Comparison of ENCODE assay signal across 8 cellular contexts in genomic region chr4:67393699-67394281, GRCh38.
DNase-seq lines count a peak whose midpoint lies in the region; ATAC-seq and TF ChIP-seq lines count a peak whose summit lies in the region.

No MANE protein-coding gene starts in this region.

- no peaks in the 10 kb centered on the region for H3K9me3 Mint-ChIP-seq in activated CD4-positive, alpha-beta T cell treated with anti-CD3 and anti-CD28 coated beads for 36 hours (ENCODE audit: low read depth)

- H3K27ac ChIP-seq in SU-DHL-6 (ENCODE audit: low read depth, low read length) (no peak overlapping the region), spleen (no peak overlapping the region)

- peak; percentile 37 for TF ChIP-seq CTCF in SU-DHL-6 (IDR thresholded peaks at IDR 0.05; ENCODE audit: insufficient read depth, low read length, poor library complexity, severe bottlenecking)
- TF ChIP-seq CTCF in spleen (IDR thresholded peaks at IDR 0.05 in 8 of 11, conservative IDR thresholded peaks at IDR 0.05 in 3 of 11) = peak in 9 of 11 experiments; percentile 41 to 75 (median 71)

- WGBS in spleen, 5 donors = 48 to 62% (median 58%) methylated on average over 3 of the region's 3 CpGs

- ATAC-seq in activated CD4-positive, alpha-beta T cell treated with anti-CD3 and anti-CD28 coated beads for 36 hours = no peak
- no peak for ATAC-seq in GM21381 (IDR thresholded peaks at IDR 0.05; ENCODE audit: unreplicated experiment)

- H3F3A ChIP-seq in SU-DHL-6 (ENCODE audit: insufficient read depth) = no peaks in the 10 kb centered on the region

- no peaks in the 10 kb centered on the region for H3K9me3 ChIP-seq in SU-DHL-6 (ENCODE audit: insufficient read depth, low read length)
- H3K9me3 ChIP-seq in spleen = no peaks in the 10 kb centered on the region

- no peaks in the 10 kb centered on the region for H3K4me1 Mint-ChIP-seq in activated CD4-positive, alpha-beta T cell treated with anti-CD3 and anti-CD28 coated beads for 36 hours

- H3K27ac Mint-ChIP-seq in activated CD4-positive, alpha-beta T cell treated with anti-CD3 and anti-CD28 coated beads for 36 hours = no peak overlapping the region

- H3K4me2 ChIP-seq in SU-DHL-6 (ENCODE audit: low read depth, low read length, poor library complexity, severe bottlenecking) = no peak overlapping the region

- CTCF ChIA-PET in activated CD4-positive, alpha-beta T cell treated with anti-CD3 and anti-CD28 coated beads for 36 hours (lab: Charles Lee) = interaction anchor here (0.7 to 1.8 kb wide), 13 partner anchors 9 to 306 kb away, joined by 3 to 5 read pairs (median 3); no protein-coding TSS in a partner anchor

- H3K4me3 Mint-ChIP-seq in activated CD4-positive, alpha-beta T cell treated with anti-CD3 and anti-CD28 coated beads for 36 hours = no peak overlapping the region

- no peak overlapping the region for H2AFZ ChIP-seq in SU-DHL-6 (ENCODE audit: low read depth, low read length, severe bottlenecking)

- no peak overlapping the region for H3K4me3 ChIP-seq in Jurkat, Clone E6-1 (ENCODE audit: low read length)
- H3K4me3 ChIP-seq in SU-DHL-6 (ENCODE audit: insufficient read depth, low read length, poor library complexity, severe bottlenecking) = no peak overlapping the region
- H3K4me3 ChIP-seq in spleen = no peak overlapping the region

- intact Hi-C loops in activated CD4-positive, alpha-beta T cell treated with anti-CD3 and anti-CD28 coated beads for 36 hours (cut with DNase I, micrococcal nuclease) = loop anchor here (1.0 to 5.0 kb wide), 2 partner anchors 305 to 306 kb away; no protein-coding TSS in a partner anchor
- intact Hi-C loops in spleen (cut with DNase I; ENCODE audit: low total_unique reads) (no loop called here), posterior vena cava (cut with DNase I) (no loop called here)

- peaks cover 5% of the 10 kb centered on the region for H3K27me3 Mint-ChIP-seq in activated CD4-positive, alpha-beta T cell treated with anti-CD3 and anti-CD28 coated beads for 36 hours

- no peaks in the 10 kb centered on the region for H3K79me2 ChIP-seq in SU-DHL-6 (ENCODE audit: insufficient read depth, low read length)

- H4K20me1 ChIP-seq in SU-DHL-6 (ENCODE audit: low read depth, low read length) = no peaks in the 10 kb centered on the region

- no peaks in the 10 kb centered on the region for H3K36me3 Mint-ChIP-seq in activated CD4-positive, alpha-beta T cell treated with anti-CD3 and anti-CD28 coated beads for 36 hours (ENCODE audit: low read depth)

- POLR2A ChIA-PET in activated CD4-positive, alpha-beta T cell treated with anti-CD3 and anti-CD28 coated beads for 36 hours (lab: Charles Lee) = no interaction called here

- TF ChIP-seq POLR2A in spleen (IDR thresholded peaks at IDR 0.05) = no peak

- no peak overlapping the region for H3K9ac ChIP-seq in SU-DHL-6 (ENCODE audit: low read length)

- no peaks in the 10 kb centered on the region for H3K36me3 ChIP-seq in SU-DHL-6 (ENCODE audit: low read length)
- no peaks in the 10 kb centered on the region for H3K36me3 ChIP-seq in spleen

- H3K27me3 ChIP-seq in SU-DHL-6 (ENCODE audit: low read length) = no peaks in the 10 kb centered on the region
- H3K27me3 ChIP-seq in spleen (replicated peaks in 1 of 7) = peaks cover 0 to 7% (median 0%) of the 10 kb centered on the region in 7 donors

- H3K9me2 ChIP-seq in SU-DHL-6 (replicated peaks; ENCODE audit: insufficient read depth, low read length) = no peaks in the 10 kb centered on the region

- peak; percentile 22 for DNase-seq in activated CD4-positive, alpha-beta T cell treated with anti-CD3 and anti-CD28 coated beads for 36 hours
- no peak for DNase-seq in activated CD4-positive, alpha-beta T cell treated with anti-CD3 and anti-CD28 coated beads, Interleukin-2, amount 50 U/mL, for 1 hour
- DNase-seq in Jurkat, Clone E6-1 (ENCODE audit: low read depth, low spot score) = peak; percentile 55
- DNase-seq in foreskin melanocyte = peak; percentile 32
- no peak for DNase-seq in spleen
- DNase-seq in posterior vena cava (ENCODE audit: low spot score) = no peak

- no peaks in the 10 kb centered on the region for H3K4me1 ChIP-seq in spleen

Comparison
In these comparisons a context has a peak if more than half of its experiments do, and no peak if none do; other contexts are left out.
1. DNase-seq: peak in activated CD4-positive, alpha-beta T cell treated with anti-CD3 and anti-CD28 coated beads for 36 hours (single experiment), Jurkat, Clone E6-1 (single experiment) and foreskin melanocyte (single experiment); none in activated CD4-positive, alpha-beta T cell treated with anti-CD3 and anti-CD28 coated beads, Interleukin-2, amount 50 U/mL, for 1 hour (single experiment), spleen (single experiment) and posterior vena cava (single experiment).
2. intact Hi-C loops: an anchor here in activated CD4-positive, alpha-beta T cell treated with anti-CD3 and anti-CD28 coated beads for 36 hours (1.0 to 5.0 kb wide); none called in spleen and posterior vena cava.